ENCODE assay signal across 18 cellular contexts in the genomic region with DNA sequence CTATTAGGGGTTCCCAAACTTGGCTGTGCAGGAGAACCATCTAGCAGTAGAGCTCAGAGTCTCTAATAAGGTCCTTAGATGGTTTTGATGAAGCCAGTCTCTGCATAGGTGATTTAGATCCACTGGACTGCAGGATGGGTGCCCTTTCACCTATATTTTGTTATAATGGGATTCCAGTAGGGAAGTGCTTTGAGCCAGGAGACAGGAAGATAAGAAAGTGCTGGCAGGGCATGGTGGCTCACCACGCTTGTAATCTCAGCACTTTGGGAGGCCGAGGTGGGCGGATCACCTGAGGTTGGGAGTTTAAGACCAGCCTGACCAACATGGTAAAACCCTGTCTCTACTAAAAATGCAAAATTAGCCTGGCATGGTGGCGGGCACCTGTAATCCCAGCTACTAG. TPM values are rescaled to one million over a fixed set of nuclear protein-coding genes. Genes with fewer than 3 reads are reported as not detected.
"Had no signal": no experiment of that assay in that cellular context is flagged by ENCODE, and none has a peak within 500 bp of the region (broad histone marks: within the 10 kb centered on the region; RNA-seq: fewer than 3 reads in every experiment).

No MANE protein-coding gene starts in this region.

RNA-seq across cellular contexts. Expression of gene SMIM36, which starts 45.5 kb away (rescaled TPM):
- total RNA-seq: activated CD4-positive, alpha-beta memory T cell treated with anti-CD3 and anti-CD28 coated beads, Interleukin-2, amount 10 ng/mL, durations not matched to agents 7 days and 5 days; activated CD4-positive, alpha-beta T cell treated with anti-CD3 and anti-CD28 coated beads for 36 hours; activated CD4-positive, alpha-beta T cell treated with anti-CD3 and anti-CD28 coated beads, Interleukin-2, amount 10 ng/mL, durations not matched to agents 7 days and 5 days; activated CD8-positive, alpha-beta memory T cell treated with anti-CD3 and anti-CD28 coated beads, Interleukin-2, amount 10 ng/mL, durations not matched to agents 7 days and 5 days; activated CD8-positive, alpha-beta T cell treated with anti-CD3 and anti-CD28 coated beads, Interleukin-2, amount 10 ng/mL, durations not matched to agents 7 days and 5 days; activated naive CD4-positive, alpha-beta T cell treated with anti-CD3 and anti-CD28 coated beads, Interleukin-2, amount 50 U/mL, for 72 hours; activated naive CD8-positive, alpha-beta T cell treated with anti-CD3 and anti-CD28 coated beads for 36 hours; activated T-helper 2 cell treated with anti-CD3 and anti-CD28 coated beads, Interferon-gamma antibody, Interleukin-2, Interleukin-4, amounts not matched to agents 10 μg/mL and 5 μg/mL and 100 μg/mL, durations not matched to agents 14 hours and 24 hours and 36 hours; adrenal gland; aorta; astrocyte; body of pancreas; breast epithelium; cardiac septum; cerebellum; T-helper 1 cell treated with Interleukin-12 subunit alpha and Interleukin-12 subunit beta and Interleukin-4 antibody, amounts not matched to agents 30 ng/mL and 1 ng/mL, for 36 hours; T-helper 2 cell treated with Interferon-gamma antibody and Interleukin-4, amounts not matched to agents 100 ng/mL and 5 ng/mL, for 36 hours; WTC11 had no signal
- polyA plus RNA-seq: adrenal gland, aorta had no signal
